In genomic region chr16:60478810-60479209, GRCh38 we compare ENCODE assay signal across 27 cellular contexts.
"Had no signal": no experiment of that assay in that cellular context is flagged by ENCODE, and none has a peak within 500 bp of the region (broad histone marks: within the 10 kb centered on the region; RNA-seq: fewer than 3 reads in every experiment).

No MANE protein-coding gene starts in this region.

- H3K27ac Mint-ChIP-seq: dendritic cell treated with granulocyte-macrophage colony-stimulating factor and Interleukin-4, amounts not matched to agents 40 ng/mL and 50 ng/mL, for 4 days; endodermal cell had no signal

- H3K9me3 Mint-ChIP-seq: dendritic cell treated with granulocyte-macrophage colony-stimulating factor and Interleukin-4, amounts not matched to agents 40 ng/mL and 50 ng/mL, for 4 days; endodermal cell had no signal

- FAIRE-seq: colon, endometrium, endothelial cell of umbilical vein had no signal

- H3K27me3 Mint-ChIP-seq: dendritic cell treated with granulocyte-macrophage colony-stimulating factor and Interleukin-4, amounts not matched to agents 40 ng/mL and 50 ng/mL, for 4 days had no signal

- H3K4me1 ChIP-seq: colonic mucosa, esophagus muscularis mucosa, esophagus squamous epithelium, gastrocnemius medialis, gastroesophageal sphincter, heart left ventricle, heart right ventricle had no signal

- H3K4me3 ChIP-seq: colonic mucosa, coronary artery, dorsolateral prefrontal cortex, esophagus muscularis mucosa, esophagus squamous epithelium, gastrocnemius medialis, gastroesophageal sphincter, heart left ventricle, heart right ventricle had no signal

- H3K9me3 ChIP-seq: colonic mucosa, esophagus muscularis mucosa, esophagus squamous epithelium, gastrocnemius medialis, gastroesophageal sphincter, heart right ventricle had no signal

- H3K36me3 ChIP-seq: colonic mucosa, esophagus muscularis mucosa, esophagus squamous epithelium, gastrocnemius medialis, gastroesophageal sphincter, heart left ventricle, heart right ventricle had no signal

- H3K27ac ChIP-seq: colonic mucosa, coronary artery, dorsolateral prefrontal cortex, epithelial cell of prostate, esophagus muscularis mucosa, esophagus squamous epithelium, foreskin keratinocyte, gastrocnemius medialis, gastroesophageal sphincter, heart left ventricle, heart right ventricle had no signal

- DNase-seq: colonic mucosa; cortex of kidney; dermis blood vessel endothelial cell; dorsolateral prefrontal cortex; effector CD4-positive, alpha-beta T cell; effector CD8-positive, alpha-beta T cell; effector memory CD4-positive, alpha-beta T cell; endodermal cell; erythroblast; esophagus squamous epithelium; foreskin fibroblast; foreskin melanocyte; gastrocnemius medialis; glutamatergic neuron; head of caudate nucleus; heart left ventricle; heart right ventricle had no signal

- H3K27me3 ChIP-seq: colonic mucosa, dorsolateral prefrontal cortex, esophagus muscularis mucosa, esophagus squamous epithelium, foreskin keratinocyte, gastrocnemius medialis, gastroesophageal sphincter, heart left ventricle, heart right ventricle had no signal

- ATAC-seq: esophagus mucosa, foreskin keratinocyte, gastrocnemius medialis, gastroesophageal sphincter, heart left ventricle, heart right ventricle had no signal

- H3K4me3 Mint-ChIP-seq: dendritic cell treated with granulocyte-macrophage colony-stimulating factor and Interleukin-4, amounts not matched to agents 40 ng/mL and 50 ng/mL, for 4 days; endodermal cell had no signal
